In the genomic region with DNA sequence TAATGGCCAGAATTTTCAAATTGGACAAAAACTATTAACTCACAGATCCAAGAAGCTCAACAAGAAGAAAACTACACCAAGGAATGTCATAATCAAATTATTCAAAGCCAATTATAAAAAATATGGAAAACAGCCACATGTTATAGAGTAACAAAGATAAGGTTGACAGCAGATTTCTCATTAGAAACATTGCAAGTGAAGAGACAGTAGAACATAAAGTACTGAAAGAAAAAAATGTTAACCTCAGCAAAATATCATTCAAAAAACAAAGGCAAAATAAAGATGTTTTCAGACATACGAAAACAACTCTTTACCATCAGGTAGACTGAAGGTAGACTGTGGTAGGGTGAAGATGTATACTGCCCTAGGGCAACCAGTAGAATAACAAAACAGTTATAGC, we compare ENCODE assay signal across 1 cellular context.
TF ChIP-seq lines count a peak whose summit lies in the region.

No MANE protein-coding gene starts in this region.

TF ChIP-seq in HEK293, 187 proteins besides CTCF, POLR2A, EP300 and RAD21 (continued from another document):
- TF ChIP-seq, protein P1, sequence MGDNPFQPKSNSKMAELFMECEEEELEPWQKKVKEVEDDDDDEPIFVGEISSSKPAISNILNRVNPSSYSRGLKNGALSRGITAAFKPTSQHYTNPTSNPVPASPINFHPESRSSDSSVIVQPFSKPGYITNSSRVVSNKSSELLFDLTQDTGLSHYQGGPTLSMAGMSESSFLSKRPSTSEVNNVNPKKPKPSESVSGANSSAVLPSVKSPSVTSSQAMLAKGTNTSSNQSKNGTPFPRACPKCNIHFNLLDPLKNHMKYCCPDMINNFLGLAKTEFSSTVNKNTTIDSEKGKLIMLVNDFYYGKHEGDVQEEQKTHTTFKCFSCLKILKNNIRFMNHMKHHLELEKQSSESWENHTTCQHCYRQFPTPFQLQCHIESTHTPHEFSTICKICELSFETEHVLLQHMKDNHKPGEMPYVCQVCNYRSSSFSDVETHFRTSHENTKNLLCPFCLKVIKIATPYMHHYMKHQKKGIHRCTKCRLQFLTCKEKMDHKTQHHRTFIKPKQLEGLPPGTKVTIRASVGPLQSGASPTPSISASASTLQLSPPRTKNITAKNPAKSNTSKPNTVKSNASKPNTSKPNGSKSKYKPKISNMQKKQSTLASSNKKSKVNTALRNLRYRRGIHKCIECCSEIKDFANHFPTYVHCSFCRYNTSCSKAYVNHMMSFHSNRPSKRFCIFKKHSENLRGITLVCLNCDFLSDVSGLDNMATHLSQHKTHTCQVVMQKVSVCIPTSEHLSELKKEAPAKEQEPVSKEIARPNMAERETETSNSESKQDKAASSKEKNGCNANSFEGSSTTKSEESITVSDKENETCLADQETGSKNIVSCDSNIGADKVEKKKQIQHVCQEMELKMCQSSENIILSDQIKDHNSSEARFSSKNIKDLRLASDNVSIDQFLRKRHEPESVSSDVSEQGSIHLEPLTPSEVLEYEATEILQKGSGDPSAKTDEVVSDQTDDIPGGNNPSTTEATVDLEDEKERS (tag by site-specific recombination; IDR thresholded peaks at IDR 0.05), result peak; percentile 57; the same call in 1 of the 2 replicates
